Comparison of ENCODE assay signal across 18 cellular contexts in the genomic region with DNA sequence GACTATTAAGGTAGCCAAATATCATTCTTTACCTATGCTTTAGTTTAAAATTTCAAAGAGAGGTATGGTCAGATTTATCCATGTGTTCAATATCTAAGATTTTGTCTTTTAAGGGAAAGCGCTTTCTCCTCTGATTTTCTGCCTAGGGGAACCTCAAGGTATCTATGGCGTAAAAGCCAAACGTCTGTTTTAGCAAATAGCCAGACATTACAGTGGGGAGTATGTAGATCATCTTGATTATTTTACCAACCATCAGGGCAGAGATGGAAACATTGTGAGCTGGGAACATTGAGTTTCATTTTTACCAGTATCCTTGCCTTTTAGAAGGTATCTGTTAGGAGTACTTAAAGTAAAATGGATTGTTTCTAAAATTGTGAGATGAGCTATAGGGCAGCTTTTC.
"Had no signal": no experiment of that assay in that cellular context is flagged by ENCODE, and none has a peak within 500 bp of the region (broad histone marks: within the 10 kb centered on the region; RNA-seq: fewer than 3 reads in every experiment).

No MANE protein-coding gene starts in this region.

- H3K27ac Mint-ChIP-seq: mesothelial cell of epicardium, naive B cell had no signal

- H3K27ac ChIP-seq: dorsolateral prefrontal cortex, esophagus muscularis mucosa, foreskin keratinocyte, gastroesophageal sphincter, heart left ventricle, left lung, lower lobe of right lung had no signal

- ATAC-seq: foreskin keratinocyte, gastroesophageal sphincter, heart left ventricle, left cardiac atrium, left lung, left ventricle myocardium superior, lower lobe of right lung, mucosa of descending colon had no signal

- H3K36me3 Mint-ChIP-seq: mesothelial cell of epicardium had no signal

- H3K4me3 ChIP-seq: coronary artery, dorsolateral prefrontal cortex, esophagus muscularis mucosa, gastroesophageal sphincter, heart left ventricle, left lung, lower lobe of right lung, mucosa of descending colon had no signal

- DNase-seq: dermis blood vessel endothelial cell; dorsolateral prefrontal cortex; effector CD4-positive, alpha-beta T cell; effector memory CD4-positive, alpha-beta T cell; foreskin keratinocyte; heart left ventricle; hippocampal formation; left cardiac atrium; left lung; left ventricle myocardium superior; lower lobe of right lung; mesenchymal stem cell; mucosa of descending colon; naive B cell had no signal

- H3K4me1 ChIP-seq: foreskin keratinocyte, left lung had no signal

- H3K4me3 Mint-ChIP-seq: mesothelial cell of epicardium, naive B cell had no signal

- H3K9me3 ChIP-seq: esophagus muscularis mucosa, gastroesophageal sphincter, heart left ventricle, left lung, lower lobe of right lung, mucosa of descending colon had no signal

- H3K36me3 ChIP-seq: esophagus muscularis mucosa, gastroesophageal sphincter, heart left ventricle, left lung, lower lobe of right lung had no signal

- H3K27me3 ChIP-seq: dorsolateral prefrontal cortex, esophagus muscularis mucosa, foreskin keratinocyte, gastroesophageal sphincter, heart left ventricle, left lung had no signal
